ENCODE assay signal across 11 cellular contexts in genomic region chr2:54603796-54604195, GRCh38.
DNase-seq lines count a peak whose midpoint lies in the region; ATAC-seq and TF ChIP-seq lines count a peak whose summit lies in the region.
"Had no signal": no experiment of that assay in that cellular context is flagged by ENCODE, and none has a peak within 500 bp of the region (broad histone marks: within the 10 kb centered on the region; RNA-seq: fewer than 3 reads in every experiment).

No MANE protein-coding gene starts in this region.

- H3K4me1 ChIP-seq in left lung, result peaks cover 25 to 95% of the 10 kb centered on the region in 2 donors
- H3K4me1 ChIP-seq in subcutaneous abdominal adipose tissue (ENCODE audit: control insufficient read depth in 5 of 5, insufficient read depth in 5 of 5, low read length in 5 of 5), result peaks cover 32 to 86% (median 78%) of the 10 kb centered on the region in 5 donors

- H3K4me3 ChIP-seq in left lung (no peak overlapping the region), subcutaneous abdominal adipose tissue (ENCODE audit: low read depth in 1 of 5, low read length in 5 of 5) (no peak overlapping the region)

- H3K27ac ChIP-seq in left lung, result peak overlapping the region; percentile 52 to 78
- H3K27ac ChIP-seq in subcutaneous abdominal adipose tissue (ENCODE audit: low read depth, low read length), result peak overlapping the region; percentile 81

- H3K9me3 ChIP-seq in left lung (no peaks in the 10 kb centered on the region), subcutaneous abdominal adipose tissue (ENCODE audit: control insufficient read depth in 5 of 5, low read length in 5 of 5) (no peaks in the 10 kb centered on the region)

- ATAC-seq in left lung (no peak), GM18498 (IDR thresholded peaks at IDR 0.05; ENCODE audit: unreplicated experiment) (no peak), omental fat pad (ENCODE audit: low FRiP score) (no peak)

- H3K9ac ChIP-seq in subcutaneous abdominal adipose tissue (ENCODE audit: low read length in 5 of 5), result peak overlapping the region in 4 of 5 donors; percentile 17 to 70 (median 30)

- no peak for DNase-seq in activated CD4-positive, alpha-beta T cell treated with anti-CD3 and anti-CD28 coated beads, Interleukin-2, amount 10 ng/mL, durations not matched to agents 24 days and 14 days
- no peak for DNase-seq in activated CD4-positive, alpha-beta T cell treated with anti-CD3 and anti-CD28 coated beads, Interleukin-2, amount 50 U/mL, for 4 hours
- DNase-seq in activated T-helper 2 cell treated with anti-CD3 and anti-CD28 coated beads, Interferon-gamma antibody, Interleukin-2, Interleukin-4, amounts not matched to agents 10 μg/mL and 5 μg/mL and 100 μg/mL, durations not matched to agents 14 hours and 24 hours and 36 hours (ENCODE audit: low spot score), result no peak
- DNase-seq in left lung (no peak), omental fat pad (ENCODE audit: low spot score) (no peak)
- DNase-seq in stimulated activated CD4-positive, alpha-beta T cell treated with anti-CD3 and anti-CD28 coated beads, Interleukin-4, amount 100 ng/mL, for 24 hours, result no peak
- DNase-seq: DMS53; NCI-H187 treated with DMSO at 0.1 percent for 48 hours; stimulated activated CD4-positive, alpha-beta T cell treated with anti-CD3 and anti-CD28 coated beads, Interleukin-1b, Interleukin-23, amount 100 ng/mL, for 48 hours had no signal

- H3K27ac Mint-ChIP-seq in activated CD4-positive, alpha-beta T cell treated with anti-CD3 and anti-CD28 coated beads, Interleukin-2, amount 10 ng/mL, durations not matched to agents 24 days and 14 days, result peak overlapping the region; percentile 91
- H3K27ac Mint-ChIP-seq in activated T-helper 2 cell treated with anti-CD3 and anti-CD28 coated beads, Interferon-gamma antibody, Interleukin-2, Interleukin-4, amounts not matched to agents 10 μg/mL and 5 μg/mL and 100 μg/mL, durations not matched to agents 14 hours and 24 hours and 36 hours, result peak overlapping the region; percentile 88

- H3K4me1 Mint-ChIP-seq in activated CD4-positive, alpha-beta T cell treated with anti-CD3 and anti-CD28 coated beads, Interleukin-2, amount 10 ng/mL, durations not matched to agents 24 days and 14 days, result peaks cover 88% of the 10 kb centered on the region
- peaks cover 88% of the 10 kb centered on the region for H3K4me1 Mint-ChIP-seq in activated T-helper 2 cell treated with anti-CD3 and anti-CD28 coated beads, Interferon-gamma antibody, Interleukin-2, Interleukin-4, amounts not matched to agents 10 μg/mL and 5 μg/mL and 100 μg/mL, durations not matched to agents 14 hours and 24 hours and 36 hours (ENCODE audit: low read depth)

- no peak overlapping the region for H3K4me3 Mint-ChIP-seq in activated CD4-positive, alpha-beta T cell treated with anti-CD3 and anti-CD28 coated beads, Interleukin-2, amount 10 ng/mL, durations not matched to agents 24 days and 14 days
- H3K4me3 Mint-ChIP-seq in activated T-helper 2 cell treated with anti-CD3 and anti-CD28 coated beads, Interferon-gamma antibody, Interleukin-2, Interleukin-4, amounts not matched to agents 10 μg/mL and 5 μg/mL and 100 μg/mL, durations not matched to agents 14 hours and 24 hours and 36 hours (ENCODE audit: low read depth), result no peak overlapping the region

- H3K27me3 Mint-ChIP-seq in activated CD4-positive, alpha-beta T cell treated with anti-CD3 and anti-CD28 coated beads, Interleukin-2, amount 10 ng/mL, durations not matched to agents 24 days and 14 days, result no peaks in the 10 kb centered on the region
- H3K27me3 Mint-ChIP-seq in activated T-helper 2 cell treated with anti-CD3 and anti-CD28 coated beads, Interferon-gamma antibody, Interleukin-2, Interleukin-4, amounts not matched to agents 10 μg/mL and 5 μg/mL and 100 μg/mL, durations not matched to agents 14 hours and 24 hours and 36 hours (ENCODE audit: low read depth), result no peaks in the 10 kb centered on the region

- peaks cover 30% of the 10 kb centered on the region for H3K36me3 Mint-ChIP-seq in activated CD4-positive, alpha-beta T cell treated with anti-CD3 and anti-CD28 coated beads, Interleukin-2, amount 10 ng/mL, durations not matched to agents 24 days and 14 days (ENCODE audit: low read depth)
- peaks cover 33% of the 10 kb centered on the region for H3K36me3 Mint-ChIP-seq in activated T-helper 2 cell treated with anti-CD3 and anti-CD28 coated beads, Interferon-gamma antibody, Interleukin-2, Interleukin-4, amounts not matched to agents 10 μg/mL and 5 μg/mL and 100 μg/mL, durations not matched to agents 14 hours and 24 hours and 36 hours (ENCODE audit: low read depth)

- intact Hi-C loops in activated CD4-positive, alpha-beta T cell treated with anti-CD3 and anti-CD28 coated beads, Interleukin-2, amount 10 ng/mL, durations not matched to agents 24 days and 14 days (cut with micrococcal nuclease), result loop anchor here (1.0 to 5.0 kb wide), 2 partner anchors 39 to 43 kb away; no protein-coding TSS in a partner anchor
- intact Hi-C loops in activated T-helper 2 cell treated with anti-CD3 and anti-CD28 coated beads, Interferon-gamma antibody, Interleukin-2, Interleukin-4, amounts not matched to agents 10 μg/mL and 5 μg/mL and 100 μg/mL, durations not matched to agents 14 hours and 24 hours and 36 hours (cut with micrococcal nuclease), result loop anchor here (2.0 kb wide), 2 partner anchors 15 to 77 kb away; no protein-coding TSS in a partner anchor
- intact Hi-C loops in left lung (cut with DNase I), result no loop called here

- H3K27me3 ChIP-seq in left lung (no peaks in the 10 kb centered on the region), subcutaneous abdominal adipose tissue (ENCODE audit: control insufficient read depth in 5 of 5, insufficient read depth in 4 of 5, low read length in 5 of 5) (no peaks in the 10 kb centered on the region)

- TF ChIP-seq CTCF in left lung (IDR thresholded peaks at IDR 0.05) (no peak), omental fat pad (IDR thresholded peaks at IDR 0.05) (no peak)

- H3K9me3 Mint-ChIP-seq in activated CD4-positive, alpha-beta T cell treated with anti-CD3 and anti-CD28 coated beads, Interleukin-2, amount 10 ng/mL, durations not matched to agents 24 days and 14 days, result no peaks in the 10 kb centered on the region
- no peaks in the 10 kb centered on the region for H3K9me3 Mint-ChIP-seq in activated T-helper 2 cell treated with anti-CD3 and anti-CD28 coated beads, Interferon-gamma antibody, Interleukin-2, Interleukin-4, amounts not matched to agents 10 μg/mL and 5 μg/mL and 100 μg/mL, durations not matched to agents 14 hours and 24 hours and 36 hours

- H3K36me3 ChIP-seq in left lung (peaks cover 0 to 16% of the 10 kb centered on the region in 2 donors), subcutaneous abdominal adipose tissue (ENCODE audit: control insufficient read depth in 5 of 5, insufficient read depth in 5 of 5, low read length in 5 of 5) (peaks cover 0 to 17% (median 11%) of the 10 kb centered on the region in 5 donors)

Comparison
In these comparisons a context has a peak if more than half of its experiments do, and no peak if none do; other contexts are left out.
1. intact Hi-C loops: an anchor here in activated CD4-positive, alpha-beta T cell treated with anti-CD3 and anti-CD28 coated beads, Interleukin-2, amount 10 ng/mL, durations not matched to agents 24 days and 14 days (1.0 to 5.0 kb wide) and activated T-helper 2 cell treated with anti-CD3 and anti-CD28 coated beads, Interferon-gamma antibody, Interleukin-2, Interleukin-4, amounts not matched to agents 10 μg/mL and 5 μg/mL and 100 μg/mL, durations not matched to agents 14 hours and 24 hours and 36 hours (2.0 kb wide); none called in left lung.